In genomic region chr10:63257784-63258183, GRCh38 we compare ENCODE assay signal across 1 cellular context.
TF ChIP-seq lines count a peak whose summit lies in the region.

No MANE protein-coding gene starts in this region.

TF ChIP-seq in GM12878, 131 proteins besides CTCF, POLR2A, EP300 and RAD21 (continued from another document):
- TF ChIP-seq PBX3 (IDR thresholded peaks at IDR 0.05; ENCODE audit: insufficient replicate concordance, low read depth, low read length) (no peak), ZBED1 (IDR thresholded peaks at IDR 0.05; ENCODE audit: borderline replicate concordance) (no peak)
- TF ChIP-seq, protein P1, sequence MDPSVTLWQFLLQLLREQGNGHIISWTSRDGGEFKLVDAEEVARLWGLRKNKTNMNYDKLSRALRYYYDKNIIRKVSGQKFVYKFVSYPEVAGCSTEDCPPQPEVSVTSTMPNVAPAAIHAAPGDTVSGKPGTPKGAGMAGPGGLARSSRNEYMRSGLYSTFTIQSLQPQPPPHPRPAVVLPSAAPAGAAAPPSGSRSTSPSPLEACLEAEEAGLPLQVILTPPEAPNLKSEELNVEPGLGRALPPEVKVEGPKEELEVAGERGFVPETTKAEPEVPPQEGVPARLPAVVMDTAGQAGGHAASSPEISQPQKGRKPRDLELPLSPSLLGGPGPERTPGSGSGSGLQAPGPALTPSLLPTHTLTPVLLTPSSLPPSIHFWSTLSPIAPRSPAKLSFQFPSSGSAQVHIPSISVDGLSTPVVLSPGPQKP (IDR thresholded peaks at IDR 0.05; ENCODE audit: low read depth, low read length): no peak
